Comparison of ENCODE assay signal across 14 cellular contexts in genomic region chr2:178257127-178257526, GRCh38.
DNase-seq lines count a peak whose midpoint lies in the region; ATAC-seq and TF ChIP-seq lines count a peak whose summit lies in the region.
"Had no signal": no experiment of that assay in that cellular context is flagged by ENCODE, and none has a peak within 500 bp of the region (broad histone marks: within the 10 kb centered on the region; RNA-seq: fewer than 3 reads in every experiment).

No MANE protein-coding gene starts in this region.

- H3K4me3 ChIP-seq in PC-3 (ENCODE audit: low read length) (no peak overlapping the region), neural progenitor cell (no peak overlapping the region), skeletal muscle satellite cell (ENCODE audit: low read length) (no peak overlapping the region)
- H3K4me3 ChIP-seq: A549, HAP-1 had no signal

- peaks cover 26% of the 10 kb centered on the region for H3K4me1 ChIP-seq in PC-3 (ENCODE audit: insufficient read depth, low read length)
- H3K4me1 ChIP-seq in neural progenitor cell: peaks cover 18% of the 10 kb centered on the region
- peaks cover 33% of the 10 kb centered on the region for H3K4me1 ChIP-seq in skeletal muscle satellite cell (ENCODE audit: control insufficient read depth, insufficient read depth, low read length)
- H3K4me1 ChIP-seq: A549, Caco-2 had no signal

- H3F3A ChIP-seq in PC-3 (ENCODE audit: low read length, unreplicated experiment) (no peaks in the 10 kb centered on the region), neural progenitor cell (ENCODE audit: low read depth) (peaks cover 4% of the 10 kb centered on the region)

- CTCF ChIA-PET in PC-3 (lab: Charles Lee): no interaction called here

- H3K27me3 Mint-ChIP-seq in neural progenitor cell (ENCODE audit: insufficient read depth, low read depth): peaks cover 3% of the 10 kb centered on the region
- H3K27me3 Mint-ChIP-seq in stimulated activated naive B cell treated with anti-CD40 and anti-IgM and Interleukin-4, amounts not matched to agents 10 μg/mL and 1 μg/mL and 100 μg/mL, for 72 hours: peaks cover 0 to 7% of the 10 kb centered on the region in 2 donors
- peaks cover 17 to 18% of the 10 kb centered on the region in 2 donors for H3K27me3 Mint-ChIP-seq in effector memory CD8-positive, alpha-beta T cell
- H3K27me3 Mint-ChIP-seq: CD4-positive, alpha-beta T cell had no signal

- H3K36me3 Mint-ChIP-seq in neural progenitor cell: no peaks in the 10 kb centered on the region
- H3K36me3 Mint-ChIP-seq in stimulated activated naive B cell treated with anti-CD40 and anti-IgM and Interleukin-4, amounts not matched to agents 10 μg/mL and 1 μg/mL and 100 μg/mL, for 72 hours: no peaks in the 10 kb centered on the region
- H3K36me3 Mint-ChIP-seq in effector memory CD8-positive, alpha-beta T cell (ENCODE audit: insufficient read depth): no peaks in the 10 kb centered on the region

- no peaks in the 10 kb centered on the region for H3K9me3 Mint-ChIP-seq in neural progenitor cell
- H3K9me3 Mint-ChIP-seq in stimulated activated naive B cell treated with anti-CD40 and anti-IgM and Interleukin-4, amounts not matched to agents 10 μg/mL and 1 μg/mL and 100 μg/mL, for 72 hours: no peaks in the 10 kb centered on the region
- no peaks in the 10 kb centered on the region for H3K9me3 Mint-ChIP-seq in effector memory CD8-positive, alpha-beta T cell
- H3K9me3 Mint-ChIP-seq: CD4-positive, alpha-beta T cell had no signal

- ATAC-seq in PC-3 (peak; percentile 78), GM18502 (IDR thresholded peaks at IDR 0.05; ENCODE audit: poor library complexity, unreplicated experiment) (no peak)
- no peak for ATAC-seq in stimulated activated naive B cell treated with anti-CD40 and anti-IgM and Interleukin-4, amounts not matched to agents 10 μg/mL and 1 μg/mL and 100 μg/mL, for 72 hours (replicated peaks)
- no peak for ATAC-seq in effector memory CD8-positive, alpha-beta T cell (replicated peaks)
- ATAC-seq: A549 had no signal

- H4K20me1 ChIP-seq in PC-3 (ENCODE audit: low read length): no peaks in the 10 kb centered on the region
- H4K20me1 ChIP-seq in neural progenitor cell (ENCODE audit: low read depth): no peaks in the 10 kb centered on the region

- no peaks in the 10 kb centered on the region for H3K27me3 ChIP-seq in PC-3 (ENCODE audit: low read length)
- H3K27me3 ChIP-seq in neural progenitor cell: no peaks in the 10 kb centered on the region
- no peaks in the 10 kb centered on the region for H3K27me3 ChIP-seq in skeletal muscle satellite cell (ENCODE audit: control insufficient read depth, insufficient read depth, low read length)

- no peak overlapping the region for H3K4me3 Mint-ChIP-seq in neural progenitor cell
- H3K4me3 Mint-ChIP-seq in stimulated activated naive B cell treated with anti-CD40 and anti-IgM and Interleukin-4, amounts not matched to agents 10 μg/mL and 1 μg/mL and 100 μg/mL, for 72 hours: no peak overlapping the region
- no peak overlapping the region for H3K4me3 Mint-ChIP-seq in effector memory CD8-positive, alpha-beta T cell
- H3K4me3 Mint-ChIP-seq: CD4-positive, alpha-beta T cell had no signal

- POLR2A ChIA-PET in PC-3 (lab: Charles Lee; ENCODE audit: unreplicated experiment): no interaction called here

- no peak overlapping the region for H3K4me2 ChIP-seq in PC-3 (ENCODE audit: low read length)
- H3K4me2 ChIP-seq in neural progenitor cell: peak overlapping the region; percentile 50
- H3K4me2 ChIP-seq in skeletal muscle satellite cell (ENCODE audit: low read length): peak overlapping the region; percentile 47
- H3K4me2 ChIP-seq: A549 had no signal

- H2AFZ ChIP-seq in PC-3 (ENCODE audit: low read length) (no peak overlapping the region), neural progenitor cell (replicated peaks) (no peak overlapping the region)

- TF ChIP-seq CTCF in PC-3 (conservative IDR thresholded peaks at IDR 0.05; ENCODE audit: low read depth, low read length) (no peak), neural progenitor cell (IDR thresholded peaks at IDR 0.05) (no peak)

- H3K79me2 ChIP-seq in PC-3 (ENCODE audit: low read length) (no peaks in the 10 kb centered on the region), neural progenitor cell (ENCODE audit: low read depth) (no peaks in the 10 kb centered on the region)

- H3K9me2 ChIP-seq in PC-3 (replicated peaks; ENCODE audit: low read length): no peaks in the 10 kb centered on the region

- H3K27ac ChIP-seq in PC-3 (ENCODE audit: low read length) (peak overlapping the region; percentile 49), neural progenitor cell (no peak overlapping the region)
- H3K27ac ChIP-seq: A549, C4-2B had no signal

- H3K27ac Mint-ChIP-seq in neural progenitor cell: no peak overlapping the region
- H3K27ac Mint-ChIP-seq in stimulated activated naive B cell treated with anti-CD40 and anti-IgM and Interleukin-4, amounts not matched to agents 10 μg/mL and 1 μg/mL and 100 μg/mL, for 72 hours: no peak overlapping the region
- no peak overlapping the region for H3K27ac Mint-ChIP-seq in effector memory CD8-positive, alpha-beta T cell
- H3K27ac Mint-ChIP-seq: CD4-positive, alpha-beta T cell had no signal

- BruUV-seq in PC-3 (replicated peaks; lab: Mats Ljungman, UMichigan): no TSS peak

- H3K4me1 Mint-ChIP-seq in neural progenitor cell: peaks cover 32% of the 10 kb centered on the region
- no peaks in the 10 kb centered on the region for H3K4me1 Mint-ChIP-seq in stimulated activated naive B cell treated with anti-CD40 and anti-IgM and Interleukin-4, amounts not matched to agents 10 μg/mL and 1 μg/mL and 100 μg/mL, for 72 hours
- H3K4me1 Mint-ChIP-seq in effector memory CD8-positive, alpha-beta T cell (ENCODE audit: low read depth in 2 of 2): no peaks in the 10 kb centered on the region

- intact Hi-C loops in PC-3 (cut with micrococcal nuclease): loop anchor here (1.0 kb wide), 1 partner anchor 22 kb away; no protein-coding TSS in a partner anchor

- H3K9me3 ChIP-seq in PC-3 (ENCODE audit: low read length): no peaks in the 10 kb centered on the region
- no peaks in the 10 kb centered on the region for H3K9me3 ChIP-seq in neural progenitor cell (ENCODE audit: low read depth)
- no peaks in the 10 kb centered on the region for H3K9me3 ChIP-seq in skeletal muscle satellite cell (replicated peaks; ENCODE audit: low read length)
- H3K9me3 ChIP-seq: A549, Caco-2, HAP-1 had no signal

- no peak overlapping the region for H3K9ac ChIP-seq in PC-3 (ENCODE audit: low read length)
- H3K9ac ChIP-seq in neural progenitor cell: no peak overlapping the region
- H3K9ac ChIP-seq in skeletal muscle satellite cell (ENCODE audit: low read depth, low read length): no peak overlapping the region

- DNase-seq in PC-3 (peak; percentile 25), neural progenitor cell (ENCODE audit: low spot score) (no peak), SKM-1 treated with dmso at 0.1 percent for 144 hours (lab: John Stamatoyannopoulos, UW; ENCODE audit: unreplicated experiment) (no peak)
- no peak for DNase-seq in stimulated activated naive B cell treated with anti-CD40 and anti-IgM and Interleukin-4, amounts not matched to agents 10 μg/mL and 1 μg/mL and 100 μg/mL, for 72 hours
- DNase-seq in effector memory CD8-positive, alpha-beta T cell: no peak
- DNase-seq: AML-193; Caco-2; CD4-positive, alpha-beta T cell; GDM1 had no signal

- H3K36me3 ChIP-seq in PC-3 (ENCODE audit: low read depth, low read length): no peaks in the 10 kb centered on the region
- H3K36me3 ChIP-seq in neural progenitor cell: no peaks in the 10 kb centered on the region
- no peaks in the 10 kb centered on the region for H3K36me3 ChIP-seq in skeletal muscle satellite cell (ENCODE audit: insufficient read depth, low read length)
- H3K36me3 ChIP-seq: HAP-1 had no signal
